12 cellular contexts compared by ENCODE assay signal in the genomic region with DNA sequence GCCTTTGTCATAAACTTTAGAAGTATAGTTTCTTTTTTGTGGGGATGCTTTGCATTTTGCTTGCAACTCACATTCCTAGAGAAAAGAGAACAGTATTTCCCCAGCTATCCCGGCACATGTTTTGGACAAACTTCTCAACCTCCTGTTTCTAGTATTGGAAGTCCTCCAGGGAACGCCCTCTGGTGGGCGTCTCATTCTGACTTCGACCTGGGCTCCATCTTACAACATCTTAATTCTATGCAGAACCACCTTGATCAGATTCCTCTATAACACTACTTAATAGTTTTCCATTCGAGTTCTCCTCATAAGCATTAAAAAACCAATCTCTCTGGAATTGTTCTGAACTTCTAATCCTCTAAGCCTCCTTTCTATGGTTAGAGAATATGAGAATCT.
DNase-seq lines count a peak whose midpoint lies in the region; ATAC-seq and TF ChIP-seq lines count a peak whose summit lies in the region.
"Had no signal": no experiment of that assay in that cellular context is flagged by ENCODE, and none has a peak within 500 bp of the region (broad histone marks: within the 10 kb centered on the region; RNA-seq: fewer than 3 reads in every experiment).

No MANE protein-coding gene starts in this region.

- in situ Hi-C loops in ACHN (cut with HindIII; ENCODE audit: low pct_ligation_motif_present, low pct_unique_long_range_greater_than_20kb, low sequenced_read_pairs) = no loop called here

- H3K27ac ChIP-seq in left ventricle myocardium inferior (replicated peaks) (no peak overlapping the region), OCI-LY3 (ENCODE audit: low read length) (no peak overlapping the region)

- TF ChIP-seq CTCF in left ventricle myocardium inferior (IDR thresholded peaks at IDR 0.05; ENCODE audit: borderline replicate concordance) = peak; percentile 30
- TF ChIP-seq CTCF in OCI-LY3 (IDR thresholded peaks at IDR 0.05; ENCODE audit: low read depth, low read length) = peak; percentile 47
- peak; percentile 11 for TF ChIP-seq CTCF in fibroblast of pulmonary artery (IDR thresholded peaks at IDR 0.05; ENCODE audit: low read length, missing control alignments)

- no peak for DNase-seq in left ventricle myocardium inferior
- no peak for DNase-seq in left cardiac atrium
- DNase-seq in fibroblast of pulmonary artery (ENCODE audit: low read depth) = peak; percentile 8
- DNase-seq in ACHN = no peak
- DNase-seq: cerebellar nuclear complex, T-helper 17 cell had no signal

- no peaks in the 10 kb centered on the region for H3K36me3 ChIP-seq in left ventricle myocardium inferior
- H3K36me3 ChIP-seq in OCI-LY3 (replicated peaks; ENCODE audit: low read depth, low read length) = no peaks in the 10 kb centered on the region

- H3K27me3 ChIP-seq in left ventricle myocardium inferior (ENCODE audit: low read depth) (peaks cover 7% of the 10 kb centered on the region), OCI-LY3 (ENCODE audit: low read depth, low read length) (no peaks in the 10 kb centered on the region)

- no peak overlapping the region for H3K4me2 ChIP-seq in OCI-LY3 (ENCODE audit: low read length)

- intact Hi-C loops in left ventricle myocardium inferior (cut with micrococcal nuclease) = no loop called here
- intact Hi-C loops in left cardiac atrium (cut with DNase I) = no loop called here

- TF ChIP-seq POLR2A in GM18505 (IDR thresholded peaks at IDR 0.05; ENCODE audit: borderline replicate concordance, extremely low read depth, insufficient read depth, insufficient read length) = no peak

- H3K4me3 ChIP-seq in left ventricle myocardium inferior = no peak overlapping the region
- H3K4me3 ChIP-seq in OCI-LY3 (ENCODE audit: low read length) = no peak overlapping the region
- no peak overlapping the region for H3K4me3 ChIP-seq in fibroblast of pulmonary artery (replicated peaks; ENCODE audit: low read depth, low read length)

- H2AFZ ChIP-seq in OCI-LY3 (ENCODE audit: low read depth, low read length) = no peak overlapping the region

- H3K9ac ChIP-seq in OCI-LY3 (ENCODE audit: low read length) = no peak overlapping the region

- no peaks in the 10 kb centered on the region for H3K79me2 ChIP-seq in OCI-LY3 (ENCODE audit: low read length)

- H3K4me1 ChIP-seq in left ventricle myocardium inferior (no peaks in the 10 kb centered on the region), OCI-LY3 (ENCODE audit: low read length) (peaks cover 23% of the 10 kb centered on the region)

- H3K9me3 ChIP-seq in left ventricle myocardium inferior (replicated peaks) (peaks cover 6% of the 10 kb centered on the region), OCI-LY3 (ENCODE audit: insufficient read depth, low read length) (no peaks in the 10 kb centered on the region)

- ATAC-seq in left cardiac atrium (no peak), GM18505 (IDR thresholded peaks at IDR 0.05; ENCODE audit: unreplicated experiment) (no peak), HG03354 (IDR thresholded peaks at IDR 0.05; ENCODE audit: poor library complexity, severe bottlenecking, unreplicated experiment) (no peak), HG03565 (IDR thresholded peaks at IDR 0.05; ENCODE audit: unreplicated experiment) (no peak)
- ATAC-seq: activated T-cell treated with anti-CD3 and anti-CD28 coated beads, Interleukin-2, amount 50 U/mL, for 72 hours; natural killer cell treated with Interleukin-12 subunit alpha and Interleukin-12 subunit beta and Interleukin-15 and Interleukin-18, amount 100 ng/mL, for 72 hours; T-helper 17 cell had no signal

- no peaks in the 10 kb centered on the region for H4K20me1 ChIP-seq in OCI-LY3 (ENCODE audit: insufficient read depth, low read length)
